Comparison of ENCODE assay signal across 8 cellular contexts in the genomic region with DNA sequence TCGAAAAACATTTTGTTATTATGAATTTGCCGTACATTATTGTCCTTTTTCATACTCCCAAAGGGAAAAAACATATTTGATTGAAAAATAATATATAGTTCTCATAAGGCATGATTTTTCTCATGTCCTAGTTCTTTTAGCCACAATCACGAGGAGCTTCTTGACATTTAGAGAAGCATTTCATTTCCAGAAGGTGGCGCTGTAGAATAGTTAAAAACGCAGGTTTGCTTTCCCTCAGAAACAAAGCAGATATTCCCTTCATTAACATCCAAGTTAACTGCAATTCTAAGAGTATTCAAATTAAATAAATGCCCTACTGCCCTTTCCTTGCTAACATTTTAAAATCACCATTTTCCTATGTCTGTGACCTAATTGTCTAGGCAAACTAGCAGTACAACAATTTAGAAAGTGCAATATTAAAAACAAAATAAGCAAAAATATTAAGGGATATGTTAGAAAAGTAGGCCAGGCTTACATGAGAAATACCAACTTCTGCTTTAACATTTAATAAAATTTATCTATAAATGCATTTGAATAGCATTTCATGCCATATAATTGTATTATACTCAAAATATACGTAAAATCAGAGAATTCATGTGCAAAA. TPM values are rescaled to one million over a fixed set of nuclear protein-coding genes. Genes with fewer than 3 reads are reported as not detected.
A peak's percentile ranks its signal among the peaks of the same experiment; 100 is the strongest.
DNase-seq lines count a peak whose midpoint lies in the region; ATAC-seq and TF ChIP-seq lines count a peak whose summit lies in the region.

No MANE protein-coding gene starts in this region.

- H2BK5ac ChIP-seq in H9 (ENCODE audit: insufficient read length, low read length) = no peak overlapping the region

- no peaks in the 10 kb centered on the region for H3K79me2 ChIP-seq in H9 (ENCODE audit: insufficient read depth, low read length)

- no peak overlapping the region for H3K27ac Mint-ChIP-seq in H9

- H3K79me1 ChIP-seq in H9 (ENCODE audit: insufficient read depth, low read depth, low read length, poor library complexity, severe bottlenecking) = no peaks in the 10 kb centered on the region

- POLR2A ChIA-PET in BJ (lab: Charles Lee) = interaction anchor here (0.5 kb wide), 1 partner anchor 573 kb away, joined by 13 read pairs; no protein-coding TSS in a partner anchor

- H3T11ph ChIP-seq in H9 (ENCODE audit: low read length) = no peak overlapping the region

- CTCF ChIA-PET in BJ (lab: Yijun Ruan, JAX) = interaction anchor here (0.6 to 2.1 kb wide), 10 partner anchors 9 to 880 kb away, joined by 3 to 11 read pairs (median 4); no protein-coding TSS in a partner anchor

- peak; percentile 76 for ATAC-seq in body of pancreas

- no peak overlapping the region for H2BK12ac ChIP-seq in H9 (ENCODE audit: insufficient read length, low read depth, low read length)

- no peaks in the 10 kb centered on the region for H3K23me2 ChIP-seq in H9 (ENCODE audit: insufficient read length, low read depth, low read length, poor library complexity, severe bottlenecking)

- no peak overlapping the region for H3K9ac ChIP-seq in H9 (ENCODE audit: extremely low read depth, insufficient read length, low read length)

- no peak overlapping the region for H3K4me2 ChIP-seq in H9 (ENCODE audit: insufficient read depth, insufficient read length, low read length)

- H3K4me1 ChIP-seq in H9 (ENCODE audit: insufficient read depth, low read length) (no peaks in the 10 kb centered on the region), body of pancreas (no peaks in the 10 kb centered on the region)

- H3K9me3 ChIP-seq in H9 (ENCODE audit: control insufficient read depth, low read depth, low read length) (no peaks in the 10 kb centered on the region), body of pancreas (no peaks in the 10 kb centered on the region)

- no peak overlapping the region for H3K4me3 Mint-ChIP-seq in H9

- H3K4me1 Mint-ChIP-seq in H9 = no peaks in the 10 kb centered on the region

- no peaks in the 10 kb centered on the region for H3K9me3 Mint-ChIP-seq in H9

- H2BK15ac ChIP-seq in H9 (ENCODE audit: low read depth, low read length) = no peak overlapping the region

- WGBS in H9 (ENCODE audit: extremely low coverage, insufficient read length, low lambda C conversion rate) = no CpG with 5 or more reads among the region's 6 CpGs
- 18 to 20% methylated on average over 6 of the region's 6 CpGs for WGBS in body of pancreas, 2 donors
- WGBS in lower leg skin, 2 donors = 22 to 25% methylated on average over 6 of the region's 6 CpGs

- H3K27ac ChIP-seq in H9 (ENCODE audit: insufficient read length, low read depth, low read length) (no peak overlapping the region), body of pancreas (no peak overlapping the region)

- no peak overlapping the region for H2AK5ac ChIP-seq in H9 (ENCODE audit: insufficient read length, low read length)

- no peak overlapping the region for H3K23ac ChIP-seq in H9 (ENCODE audit: insufficient read length, low read depth, low read length)

- H3K27me3 ChIP-seq in BJ (ENCODE audit: control insufficient read depth, insufficient read depth, low read length) = no peaks in the 10 kb centered on the region
- H3K27me3 ChIP-seq in H9 (ENCODE audit: insufficient read depth, low read length) = no peaks in the 10 kb centered on the region
- H3K27me3 ChIP-seq in body of pancreas = no peaks in the 10 kb centered on the region

- H2BK120ac ChIP-seq in H9 (ENCODE audit: low read depth, low read length, poor library complexity, severe bottlenecking) = no peak overlapping the region

- TF ChIP-seq CTCF in BJ (IDR thresholded peaks at IDR 0.05; ENCODE audit: insufficient read depth, low read depth, low read length) = peak; percentile 65
- peak; percentile 87 for TF ChIP-seq CTCF in H9 (conservative IDR thresholded peaks at IDR 0.05)
- TF ChIP-seq CTCF in body of pancreas (IDR thresholded peaks at IDR 0.05) = peak; percentile 32 to 72 (median 66)
- TF ChIP-seq CTCF in lower leg skin (IDR thresholded peaks at IDR 0.05) = peak in 1 of 3 donors; percentile 20

- no peak overlapping the region for H2BK20ac ChIP-seq in H9 (ENCODE audit: low read depth, low read length, poor library complexity, severe bottlenecking)

- no peak overlapping the region for H3K18ac ChIP-seq in H9 (ENCODE audit: insufficient read length, low read depth, low read length)

- no peak overlapping the region for H3K4me3 ChIP-seq in BJ (ENCODE audit: low read depth, low read length)
- no peak overlapping the region for H3K4me3 ChIP-seq in body of pancreas
- no peak overlapping the region for H3K4me3 ChIP-seq in lower leg skin (ENCODE audit: low read depth, poor library complexity, severe bottlenecking)

- TF ChIP-seq POLR2A in body of pancreas (IDR thresholded peaks at IDR 0.05) (no peak), lower leg skin (IDR thresholded peaks at IDR 0.05) (no peak)

- H4K91ac ChIP-seq in H9 (ENCODE audit: insufficient read length, low read depth, low read length) = no peak overlapping the region

- H2AFZ ChIP-seq in H9 (ENCODE audit: low read length) = no peak overlapping the region

- no peak overlapping the region for H4K5ac ChIP-seq in H9 (ENCODE audit: insufficient read length, low read depth, low read length)

- no peak for DNase-seq in BJ (ENCODE audit: low read depth)
- no peak for DNase-seq in H9
- peak; percentile 66 for DNase-seq in NCI-H446 treated with DMSO at 0.1 percent for 48 hours (lab: John Stamatoyannopoulos, UW)
- DNase-seq in body of pancreas = peak in 2 of 4 donors; percentile 14 to 52
- DNase-seq in left kidney (ENCODE audit: low read depth, low spot score) = peak; percentile 88
- DNase-seq in cortex of kidney (lab: John Stamatoyannopoulos, UW) = no peak
- DNase-seq in T-helper 9 cell = no peak
- no peak for DNase-seq in lower leg skin (ENCODE audit: low spot score in 2 of 2)

- H3K36me3 ChIP-seq in BJ (ENCODE audit: control insufficient read depth, insufficient read depth, low read length) (no peaks in the 10 kb centered on the region), body of pancreas (replicated peaks in 1 of 2; ENCODE audit: insufficient read depth in 1 of 2, low read depth in 2 of 2) (no peaks in the 10 kb centered on the region)

- no peaks in the 10 kb centered on the region for H3K27me3 Mint-ChIP-seq in H9 (ENCODE audit: low read depth)

- no peaks in the 10 kb centered on the region for H4K20me1 ChIP-seq in H9 (ENCODE audit: control insufficient read depth, insufficient read depth, insufficient read length)

- H3K14ac ChIP-seq in H9 (ENCODE audit: insufficient read depth, low read length) = no peak overlapping the region

- H3K4ac ChIP-seq in H9 (ENCODE audit: low read depth, low read length) = no peak overlapping the region

- no peak overlapping the region for H3K56ac ChIP-seq in H9 (ENCODE audit: insufficient read length, low read depth, low read length)

- intact Hi-C loops in body of pancreas (cut with DNase I) = no loop called here
- intact Hi-C loops in lower leg skin (cut with DNase I; ENCODE audit: low total_unique reads) = no loop called here

- no peak overlapping the region for H4K8ac ChIP-seq in H9 (replicated peaks; ENCODE audit: insufficient read length, low read depth, low read length)

- no peaks in the 10 kb centered on the region for H3K36me3 Mint-ChIP-seq in H9 (ENCODE audit: insufficient read depth in 1 of 3, low read depth in 3 of 3)

RNA-seq across cellular contexts. Expression of a gene that starts 10.9 kb away (rescaled TPM):
- not detected in 2 replicates for polyA plus RNA-seq in BJ (2011; rRNA removed)
- not detected in 2 replicates for polyA minus RNA-seq in BJ (2011; rRNA and poly(A)+ RNA removed)
- not detected in 2 replicates for total RNA-seq in H9 (2021)
- total RNA-seq in body of pancreas = 10 to 100 TPM in 1 of 2 donors, 1 to 10 TPM in 1; 2.9 to 13.5 TPM
- 10 to 100 TPM; 17.9 to 27.7 (median 26.6) TPM for total RNA-seq in lower leg skin

Comparison
In these comparisons a context has a peak if more than half of its experiments do, and no peak if none do; other contexts are left out.
1. DNase-seq: peak in NCI-H446 treated with DMSO at 0.1 percent for 48 hours (single experiment) and left kidney (single experiment); none in BJ (single experiment), H9 (single experiment), cortex of kidney (single experiment), T-helper 9 cell (single experiment) and lower leg skin (0 of 2).